ENCODE assay signal across 12 cellular contexts in genomic region chr9:2085719-2086515, GRCh38.
DNase-seq lines count a peak whose midpoint lies in the region; ATAC-seq and TF ChIP-seq lines count a peak whose summit lies in the region.
"Had no signal": no experiment of that assay in that cellular context is flagged by ENCODE, and none has a peak within 500 bp of the region (broad histone marks: within the 10 kb centered on the region; RNA-seq: fewer than 3 reads in every experiment).

No MANE protein-coding gene starts in this region.

- peaks cover 33% of the 10 kb centered on the region for H3K4me1 Mint-ChIP-seq in chondrocyte (ENCODE audit: low read depth)

- ATAC-seq in Right ventricle myocardium inferior: peak; percentile 86
- peak; percentile 39 for ATAC-seq in upper lobe of right lung
- ATAC-seq: foreskin keratinocyte had no signal

- H3K36me3 Mint-ChIP-seq in chondrocyte (ENCODE audit: low read depth): peaks cover 42% of the 10 kb centered on the region

- no peaks in the 10 kb centered on the region for H3K9me3 ChIP-seq in right atrium auricular region
- H3K9me3 ChIP-seq in left ventricle myocardium inferior (replicated peaks): no peaks in the 10 kb centered on the region
- no peaks in the 10 kb centered on the region for H3K9me3 ChIP-seq in upper lobe of right lung
- H3K9me3 ChIP-seq in BE2C: no peaks in the 10 kb centered on the region
- H3K9me3 ChIP-seq: SJSA1 had no signal

- peaks cover 0 to 5% of the 10 kb centered on the region in 2 donors for H3K4me1 ChIP-seq in right atrium auricular region
- peaks cover 18% of the 10 kb centered on the region for H3K4me1 ChIP-seq in left ventricle myocardium inferior
- no peaks in the 10 kb centered on the region for H3K4me1 ChIP-seq in upper lobe of right lung
- H3K4me1 ChIP-seq in BE2C: no peaks in the 10 kb centered on the region
- H3K4me1 ChIP-seq: foreskin keratinocyte, SJSA1 had no signal

- intact Hi-C loops in Right ventricle myocardium inferior (cut with DNase I) (loop anchor here (5.0 kb wide), 2 partner anchors 69 to 379 kb away; partner anchors contain the start of gene SMARCA2), left ventricle myocardium inferior (cut with micrococcal nuclease) (no loop called here), upper lobe of right lung (cut with DNase I) (no loop called here)

- no peaks in the 10 kb centered on the region for H3K9me3 Mint-ChIP-seq in chondrocyte (ENCODE audit: low read depth)

- no peaks in the 10 kb centered on the region for H3K27me3 Mint-ChIP-seq in chondrocyte (ENCODE audit: low read depth)

- H3K27ac ChIP-seq in right atrium auricular region (no peak overlapping the region), left ventricle myocardium inferior (replicated peaks) (peak overlapping the region; percentile 61), upper lobe of right lung (no peak overlapping the region)
- H3K27ac ChIP-seq: foreskin keratinocyte, SJSA1, VCaP had no signal

- H3K4me3 ChIP-seq in right atrium auricular region (no peak overlapping the region), left ventricle myocardium inferior (no peak overlapping the region), upper lobe of right lung (no peak overlapping the region), BE2C (ENCODE audit: low read depth, low read length) (no peak overlapping the region)
- H3K4me3 ChIP-seq: SJSA1 had no signal

- H3K27ac Mint-ChIP-seq in chondrocyte (ENCODE audit: unreplicated experiment): peak overlapping the region; percentile 0

- DNase-seq in Right ventricle myocardium inferior (ENCODE audit: missing footprints) (no peak), right atrium auricular region (ENCODE audit: low spot score) (no peak), chondrocyte (ENCODE audit: low spot score) (no peak), left ventricle myocardium inferior (no peak), upper lobe of right lung (no peak), DMS114 treated with DMSO at 0.1 percent for 48 hours (lab: John Stamatoyannopoulos, UW; ENCODE audit: unreplicated experiment) (no peak), BE2C (no peak), hepatic stellate cell (ENCODE audit: low spot score) (no peak)
- DNase-seq: foreskin keratinocyte, NCI-H1930 had no signal

- TF ChIP-seq CTCF in right atrium auricular region (IDR thresholded peaks at IDR 0.05): no peak
- TF ChIP-seq CTCF in chondrocyte (IDR thresholded peaks at IDR 0.05): no peak
- TF ChIP-seq CTCF in left ventricle myocardium inferior (IDR thresholded peaks at IDR 0.05; ENCODE audit: borderline replicate concordance): no peak
- no peak for TF ChIP-seq CTCF in upper lobe of right lung (IDR thresholded peaks at IDR 0.05)
- no peak for TF ChIP-seq CTCF in BE2C (IDR thresholded peaks at IDR 0.05; ENCODE audit: low read depth, low read length)

- no peak overlapping the region for H3K4me3 Mint-ChIP-seq in chondrocyte (ENCODE audit: unreplicated experiment)

- peaks cover 86% of the 10 kb centered on the region for H3K36me3 ChIP-seq in right atrium auricular region
- H3K36me3 ChIP-seq in left ventricle myocardium inferior: peaks cover 96% of the 10 kb centered on the region
- H3K36me3 ChIP-seq in upper lobe of right lung: peaks cover 91% of the 10 kb centered on the region
- H3K36me3 ChIP-seq in BE2C: no peaks in the 10 kb centered on the region

- H3K27me3 ChIP-seq in right atrium auricular region (no peaks in the 10 kb centered on the region), left ventricle myocardium inferior (ENCODE audit: low read depth) (no peaks in the 10 kb centered on the region), upper lobe of right lung (no peaks in the 10 kb centered on the region), BE2C (0 out of 2 replicates have a peak, but pooled peaks cover 5% of the 10 kb centered on the region)
- H3K27me3 ChIP-seq: foreskin keratinocyte, SJSA1 had no signal
